Comparison of ENCODE assay signal across 9 cellular contexts in genomic region chr5:154059039-154059430, GRCh38. TPM values are rescaled to one million over a fixed set of nuclear protein-coding genes. Genes with fewer than 3 reads are reported as not detected.
DNase-seq lines count a peak whose midpoint lies in the region; ATAC-seq lines count a peak whose summit lies in the region.
"Had no signal": no experiment of that assay in that cellular context is flagged by ENCODE, and none has a peak within 500 bp of the region (broad histone marks: within the 10 kb centered on the region; RNA-seq: fewer than 3 reads in every experiment).

No MANE protein-coding gene starts in this region.

- H3K4me1 Mint-ChIP-seq in immature natural killer cell: peaks cover 30 to 32% of the 10 kb centered on the region in 2 donors

- H3K9me3 Mint-ChIP-seq in immature natural killer cell: peaks cover 0 to 1% (median 0%) of the 10 kb centered on the region in 6 donors

- peaks cover 0 to 12% (median 6%) of the 10 kb centered on the region in 3 donors for H3K36me3 Mint-ChIP-seq in immature natural killer cell

- DNase-seq in immature natural killer cell (peak in 1 of 3 donors; percentile 10), DMS153 (lab: John Stamatoyannopoulos, UW) (no peak), SW 1271 (lab: John Stamatoyannopoulos, UW) (no peak), NCI-H146 (lab: John Stamatoyannopoulos, UW) (no peak), DMS 273 (lab: John Stamatoyannopoulos, UW; ENCODE audit: unreplicated experiment) (no peak)
- DNase-seq: DMS79 had no signal

- peak overlapping the region; percentile 27 to 82 (median 79) for H3K27ac Mint-ChIP-seq in immature natural killer cell

- H3K4me3 Mint-ChIP-seq in immature natural killer cell: peak overlapping the region; percentile 38 to 74 (median 64)

- peak; percentile 14 for ATAC-seq in GM18520 (IDR thresholded peaks at IDR 0.05; ENCODE audit: unreplicated experiment)
- ATAC-seq in GM21526 (IDR thresholded peaks at IDR 0.05; ENCODE audit: low FRiP score, unreplicated experiment): peak; percentile 57
- peak; percentile 47 for ATAC-seq in HG03175 (IDR thresholded peaks at IDR 0.05; ENCODE audit: unreplicated experiment)

- peaks cover 0 to 2% (median 0%) of the 10 kb centered on the region in 3 donors for H3K27me3 Mint-ChIP-seq in immature natural killer cell (ENCODE audit: low read depth in 3 of 3)

RNA-seq across cellular contexts. Expression of gene MFAP3, which starts 20.3 kb away (rescaled TPM):
- polyA plus RNA-seq in immature natural killer cell: 10 to 100 TPM in 1 of 3 donors, 1 to 10 TPM in 2; 4.6 to 14.1 (median 6.0) TPM

RNA-seq across cellular contexts. Expression of gene FAM114A2, which starts 20.3 kb away (rescaled TPM):
- 10 to 100 TPM; 11.5 to 20.1 (median 12.7) TPM for polyA plus RNA-seq in immature natural killer cell
